In genomic region chr11:73217810-73218105, GRCh38 we compare ENCODE assay signal across 9 cellular contexts. TPM values are rescaled to one million over a fixed set of nuclear protein-coding genes. Genes with fewer than 3 reads are reported as not detected.
DNase-seq lines count a peak whose midpoint lies in the region; ATAC-seq and TF ChIP-seq lines count a peak whose summit lies in the region.
"Had no signal": no experiment of that assay in that cellular context is flagged by ENCODE, and none has a peak within 500 bp of the region (broad histone marks: within the 10 kb centered on the region; RNA-seq: fewer than 3 reads in every experiment).

No MANE protein-coding gene starts in this region.

- intact Hi-C loops in CD14-positive monocyte (cut with micrococcal nuclease) (loop anchor here in 1 of 2 donors (1.0 to 5.0 kb wide), 2 partner anchors 32 to 70 kb away; no protein-coding TSS in a partner anchor), heart left ventricle (cut with DNase I) (loop anchor here in 1 of 10 donors (2.0 kb wide), 2 partner anchors 23 to 29 kb away; no protein-coding TSS in a partner anchor)

- H3K36me3 Mint-ChIP-seq in CD14-positive monocyte (peaks cover 14 to 32% of the 10 kb centered on the region in 2 donors), T-cell (no peaks in the 10 kb centered on the region), progenitor cell of endocrine pancreas (ENCODE audit: insufficient read depth) (no peaks in the 10 kb centered on the region)

- H3K9me3 Mint-ChIP-seq in CD14-positive monocyte (no peaks in the 10 kb centered on the region), T-cell (no peaks in the 10 kb centered on the region), progenitor cell of endocrine pancreas (ENCODE audit: low read depth) (no peaks in the 10 kb centered on the region)

- TF ChIP-seq CTCF in CD14-positive monocyte (IDR thresholded peaks at IDR 0.05) (no peak), heart left ventricle (IDR thresholded peaks at IDR 0.05) (no peak), progenitor cell of endocrine pancreas (IDR thresholded peaks at IDR 0.05; ENCODE audit: unreplicated experiment) (no peak)

- no peak for DNase-seq in CD14-positive monocyte (ENCODE audit: low spot score)
- DNase-seq in T-cell: no peak
- DNase-seq in heart left ventricle: no peak
- DNase-seq in progenitor cell of endocrine pancreas (ENCODE audit: low spot score, unreplicated experiment): no peak
- DNase-seq in retina: no peak
- DNase-seq in activated CD4-positive, CD25-positive, alpha-beta regulatory T cell (lab: John Stamatoyannopoulos, UW): no peak
- DNase-seq in COLO829 (ENCODE audit: low spot score): no peak
- no peak for DNase-seq in hepatic stellate cell (ENCODE audit: low spot score)
- DNase-seq: SJCRH30 had no signal

- TF ChIP-seq POLR2A in heart left ventricle (IDR thresholded peaks at IDR 0.05): no peak

- H3K27me3 ChIP-seq in heart left ventricle: no peaks in the 10 kb centered on the region
- H3K27me3 ChIP-seq: SJCRH30 had no signal

- no peak for ATAC-seq in T-cell (replicated peaks in 1 of 4)
- no peak for ATAC-seq in heart left ventricle

- peak overlapping the region; percentile 93 to 97 (median 96) for H3K27ac Mint-ChIP-seq in CD14-positive monocyte
- no peak overlapping the region for H3K27ac Mint-ChIP-seq in T-cell
- H3K27ac Mint-ChIP-seq in progenitor cell of endocrine pancreas: no peak overlapping the region

- peaks cover 0 to 53% (median 26%) of the 10 kb centered on the region in 12 donors for H3K4me1 ChIP-seq in heart left ventricle

- peak overlapping the region; percentile 47 to 70 (median 60) for H3K4me3 ChIP-seq in heart left ventricle
- H3K4me3 ChIP-seq: SJCRH30 had no signal

- H3K27me3 Mint-ChIP-seq in CD14-positive monocyte (ENCODE audit: low read depth in 3 of 3) (peaks cover 0 to 2% (median 0%) of the 10 kb centered on the region in 3 donors), T-cell (peaks cover 14 to 36% of the 10 kb centered on the region in 2 donors), progenitor cell of endocrine pancreas (peaks cover 55% of the 10 kb centered on the region)

- no peaks in the 10 kb centered on the region for H3K9me3 ChIP-seq in heart left ventricle
- H3K9me3 ChIP-seq: SJCRH30 had no signal

- WGBS in heart left ventricle, 4 donors: 37 to 47% (median 42%) methylated on average over 8 to 14 of the region's 14 CpGs

- H3K36me3 ChIP-seq in heart left ventricle: no peaks in the 10 kb centered on the region
- H3K36me3 ChIP-seq: SJCRH30 had no signal

- H3K27ac ChIP-seq in heart left ventricle: peak overlapping the region; percentile 33 to 91 (median 84)
- H3K27ac ChIP-seq: SJCRH30 had no signal

- POLR2A ChIA-PET in T-cell (lab: Charles Lee): no interaction called here

- H3K4me1 Mint-ChIP-seq in CD14-positive monocyte: peaks cover 92% of the 10 kb centered on the region
- H3K4me1 Mint-ChIP-seq in T-cell: peaks cover 5 to 13% (median 8%) of the 10 kb centered on the region in 3 donors
- peaks cover 11% of the 10 kb centered on the region for H3K4me1 Mint-ChIP-seq in progenitor cell of endocrine pancreas (ENCODE audit: low read depth)

- CTCF ChIA-PET in T-cell (lab: Charles Lee): no interaction called here

- H3K4me3 Mint-ChIP-seq in CD14-positive monocyte: peak overlapping the region; percentile 94 to 98
- H3K4me3 Mint-ChIP-seq in T-cell: peak overlapping the region in 2 of 3 donors; percentile 34 to 65
- peak overlapping the region; percentile 72 for H3K4me3 Mint-ChIP-seq in progenitor cell of endocrine pancreas (ENCODE audit: low read depth)

RNA-seq across cellular contexts. Expression of gene P2RY2, which starts 0.3 kb away (rescaled TPM):
- 10 to 100 TPM in 1 of 2 donors, 1 to 10 TPM in 1; 2.8 to 12.7 TPM for polyA plus RNA-seq in CD14-positive monocyte
- under 1 TPM in 1 of 5 donors, not detected in 4; 0.12 TPM for total RNA-seq in T-cell
- 10 to 100 TPM; 10.2 to 28.3 (median 14.7) TPM for total RNA-seq in heart left ventricle
- 10 to 100 TPM in 1 of 2 donors, 1 to 10 TPM in 1; 8.5 to 20.0 TPM for polyA plus RNA-seq in heart left ventricle
- 0.55 and 0.96 TPM in 2 replicates for total RNA-seq in progenitor cell of endocrine pancreas
- total RNA-seq: SJCRH30 had no signal

RNA-seq across cellular contexts. Expression of gene P2RY6, which starts 54.4 kb away (rescaled TPM):
- polyA plus RNA-seq in CD14-positive monocyte (1 to 10 TPM; 1.7 to 5.1 TPM), heart left ventricle (1 to 10 TPM; 1.2 to 2.3 TPM)
- total RNA-seq in T-cell (1 to 10 TPM in 1 of 5 donors, not detected in 4; 1.4 TPM), heart left ventricle (10 to 100 TPM in 1 of 9 donors, 1 to 10 TPM in 7, under 1 TPM in 1; 0.56 to 17.7 (median 2.0) TPM), progenitor cell of endocrine pancreas (0.13 and 0.14 TPM in 2 replicates)
- total RNA-seq: SJCRH30 had no signal

Comparison
In these comparisons a context has a peak if more than half of its experiments do, and no peak if none do; other contexts are left out.
1. H3K27ac Mint-ChIP-seq: peak in CD14-positive monocyte (7 of 7); none in T-cell (0 of 2) and progenitor cell of endocrine pancreas (single experiment).
2. Peak in every context shown above with its lines, with median percentiles within 50 percentile points of each other: H3K4me3 Mint-ChIP-seq.